In genomic region chr6:85685713-85686112, GRCh38 we compare ENCODE assay signal across 11 cellular contexts. TPM values are rescaled to one million over a fixed set of nuclear protein-coding genes. Genes with fewer than 3 reads are reported as not detected.
A peak's percentile ranks its signal among the peaks of the same experiment; 100 is the strongest.
DNase-seq lines count a peak whose midpoint lies in the region; ATAC-seq and TF ChIP-seq lines count a peak whose summit lies in the region.
"Had no signal": no experiment of that assay in that cellular context is flagged by ENCODE, and none has a peak within 500 bp of the region (broad histone marks: within the 10 kb centered on the region; RNA-seq: fewer than 3 reads in every experiment).

No MANE protein-coding gene starts in this region.

- no peak overlapping the region for H3K27ac ChIP-seq in SJCRH30
- H3K27ac ChIP-seq in esophagus squamous epithelium = no peak overlapping the region

- TF ChIP-seq POLR2A in esophagus squamous epithelium (IDR thresholded peaks at IDR 0.05) = no peak

- H3K4me3 ChIP-seq in SJCRH30 = no peak overlapping the region
- H3K4me3 ChIP-seq in esophagus squamous epithelium = no peak overlapping the region

- DNase-seq in NCI-H2196 treated with DMSO at 0.1 percent for 48 hours (lab: John Stamatoyannopoulos, UW; ENCODE audit: unreplicated experiment) = no peak
- DNase-seq in cerebellar cortex (ENCODE audit: low spot score) = no peak
- DNase-seq in SJCRH30 = no peak
- DNase-seq in esophagus squamous epithelium (lab: John Stamatoyannopoulos, UW) = no peak
- DNase-seq: GOT3, NCI-H82, right cardiac atrium had no signal

- WGBS in esophagus squamous epithelium, 2 donors = 54 to 76% methylated on average over 4 of the region's 4 CpGs

- TF ChIP-seq CTCF in esophagus squamous epithelium (IDR thresholded peaks at IDR 0.05) = no peak

- intact Hi-C loops in esophagus squamous epithelium (cut with DNase I) = no loop called here

- no peaks in the 10 kb centered on the region for H3K27me3 ChIP-seq in SJCRH30
- no peaks in the 10 kb centered on the region for H3K27me3 ChIP-seq in esophagus squamous epithelium

- no peaks in the 10 kb centered on the region for H3K4me1 ChIP-seq in SJCRH30
- H3K4me1 ChIP-seq in esophagus squamous epithelium = no peaks in the 10 kb centered on the region

- H3K9me3 ChIP-seq in SJCRH30 (replicated peaks) (no peaks in the 10 kb centered on the region), esophagus squamous epithelium (no peaks in the 10 kb centered on the region)

- H3K36me3 ChIP-seq in SJCRH30 = no peaks in the 10 kb centered on the region
- no peaks in the 10 kb centered on the region for H3K36me3 ChIP-seq in esophagus squamous epithelium

- ATAC-seq in GM18511 (IDR thresholded peaks at IDR 0.05; ENCODE audit: unreplicated experiment) (peak; percentile 93), GM19438 (IDR thresholded peaks at IDR 0.05; ENCODE audit: low read depth, unreplicated experiment) (peak; percentile 95), HG02852 (IDR thresholded peaks at IDR 0.05; ENCODE audit: unreplicated experiment) (peak; percentile 93), HG03520 (IDR thresholded peaks at IDR 0.05; ENCODE audit: unreplicated experiment) (peak; percentile 85)
- ATAC-seq: right cardiac atrium had no signal

RNA-seq across cellular contexts. Expression of gene SYNCRIP, which starts 43.0 kb away (rescaled TPM):
- 137 and 151 TPM in 2 replicates for total RNA-seq in SJCRH30 (2014; rRNA removed; shearing (Covaris generic))
- total RNA-seq in esophagus squamous epithelium = 100 to 1,000 TPM in 2 of 4 donors, 10 to 100 TPM in 2; 64.6 to 100 (median 82.9) TPM
